22 cellular contexts compared by ENCODE assay signal in the genomic region with DNA sequence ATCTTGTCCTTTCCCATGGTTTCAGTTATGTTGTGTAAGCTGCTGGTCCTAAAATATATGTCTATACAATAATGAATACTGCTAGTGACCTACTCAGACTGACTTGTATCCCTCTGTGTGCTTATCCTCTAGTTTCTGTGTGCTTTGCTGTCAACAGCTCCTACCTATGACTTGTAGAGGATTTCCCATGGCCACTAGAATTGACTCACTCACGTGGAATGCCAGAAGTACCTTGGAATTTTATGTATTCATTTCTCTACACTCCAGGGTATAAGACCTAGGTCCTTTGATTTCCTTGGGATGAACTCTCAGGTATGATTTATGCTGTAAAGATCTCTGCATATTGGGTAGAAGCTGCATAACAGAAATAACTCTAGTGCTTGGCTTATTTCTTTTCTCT.
DNase-seq lines count a peak whose midpoint lies in the region; ATAC-seq and TF ChIP-seq lines count a peak whose summit lies in the region.
"Had no signal": no experiment of that assay in that cellular context is flagged by ENCODE, and none has a peak within 500 bp of the region (broad histone marks: within the 10 kb centered on the region; RNA-seq: fewer than 3 reads in every experiment).

No MANE protein-coding gene starts in this region.

- no peak for TF ChIP-seq RAD21 in HCT116 (IDR thresholded peaks at IDR 0.05; ENCODE audit: low read depth)

- CTCF ChIA-PET in HCT116 (lab: Charles Lee), result no interaction called here

- TF ChIP-seq CTCF in HCT116 (IDR thresholded peaks at IDR 0.05 in 2 of 3, conservative IDR thresholded peaks at IDR 0.05 in 1 of 3; ENCODE audit: borderline replicate concordance in 1 of 3, insufficient read depth in 1 of 3, low read depth in 2 of 3, low read length in 2 of 3), result no peak
- no peak for TF ChIP-seq CTCF in foreskin keratinocyte (conservative IDR thresholded peaks at IDR 0.05)
- TF ChIP-seq CTCF in mesothelial cell of epicardium (IDR thresholded peaks at IDR 0.05; ENCODE audit: unreplicated experiment), result no peak

- H3K9ac ChIP-seq in HCT116 (ENCODE audit: low read length), result no peak overlapping the region

- no peak overlapping the region for H3K4me2 ChIP-seq in HCT116 (ENCODE audit: low read length)

- peaks cover 1% of the 10 kb centered on the region for H3K36me3 Mint-ChIP-seq in mesothelial cell of epicardium
- H3K36me3 Mint-ChIP-seq: activated CD8-positive, alpha-beta memory T cell treated with anti-CD3 and anti-CD28 coated beads, Interleukin-2, amount 10 ng/mL, durations not matched to agents 7 days and 5 days had no signal

- intact Hi-C loops in HCT116 (cut with micrococcal nuclease), result no loop called here

- H3K4me3 Mint-ChIP-seq in mesothelial cell of epicardium, result no peak overlapping the region
- H3K4me3 Mint-ChIP-seq: activated CD8-positive, alpha-beta memory T cell treated with anti-CD3 and anti-CD28 coated beads, Interleukin-2, amount 10 ng/mL, durations not matched to agents 7 days and 5 days; activated T-helper 17 cell treated with anti-CD3 and anti-CD28 coated beads, Interleukin-2, amount 50 U/mL, for 72 hours had no signal

- H2AFZ ChIP-seq in HCT116 (ENCODE audit: low read depth, low read length, poor library complexity, severe bottlenecking), result no peak overlapping the region

- BruUV-seq in HCT116 (replicated peaks; lab: Mats Ljungman, UMichigan), result no TSS peak

- H3K27ac ChIP-seq in HCT116 (ENCODE audit: low read depth, low read length), result no peak overlapping the region
- no peak overlapping the region for H3K27ac ChIP-seq in foreskin keratinocyte
- H3K27ac ChIP-seq in substantia nigra (ENCODE audit: low read depth, low read length, poor library complexity, severe bottlenecking), result no peak overlapping the region
- H3K27ac ChIP-seq: heart left ventricle, lower lobe of right lung, neutrophil, psoas muscle, skin epidermis, tibial artery had no signal

- H3K4me3 ChIP-seq in HCT116 (replicated peaks in 1 of 2; ENCODE audit: low read depth in 1 of 2, low read length in 2 of 2), result no peak overlapping the region
- H3K4me3 ChIP-seq: heart left ventricle, lower lobe of right lung, psoas muscle, skin epidermis, tibial artery had no signal

- no peaks in the 10 kb centered on the region for H3K27me3 Mint-ChIP-seq in mesothelial cell of epicardium (ENCODE audit: low read depth)
- H3K27me3 Mint-ChIP-seq: activated CD8-positive, alpha-beta memory T cell treated with anti-CD3 and anti-CD28 coated beads, Interleukin-2, amount 10 ng/mL, durations not matched to agents 7 days and 5 days; activated T-helper 17 cell treated with anti-CD3 and anti-CD28 coated beads, Interleukin-2, amount 50 U/mL, for 72 hours had no signal

- no peak overlapping the region for H3K27ac Mint-ChIP-seq in mesothelial cell of epicardium
- H3K27ac Mint-ChIP-seq: activated CD8-positive, alpha-beta memory T cell treated with anti-CD3 and anti-CD28 coated beads, Interleukin-2, amount 10 ng/mL, durations not matched to agents 7 days and 5 days; activated T-helper 17 cell treated with anti-CD3 and anti-CD28 coated beads, Interleukin-2, amount 50 U/mL, for 72 hours had no signal

- H3K9me3 ChIP-seq in HCT116 (ENCODE audit: control insufficient read depth in 1 of 2, insufficient read depth in 1 of 2, low read depth in 1 of 2, low read length in 2 of 2), result no peaks in the 10 kb centered on the region
- H3K9me3 ChIP-seq: lower lobe of right lung, neutrophil, psoas muscle, tibial artery had no signal

- peaks cover 4% of the 10 kb centered on the region for H3K4me1 Mint-ChIP-seq in mesothelial cell of epicardium
- H3K4me1 Mint-ChIP-seq: activated CD8-positive, alpha-beta memory T cell treated with anti-CD3 and anti-CD28 coated beads, Interleukin-2, amount 10 ng/mL, durations not matched to agents 7 days and 5 days; activated T-helper 17 cell treated with anti-CD3 and anti-CD28 coated beads, Interleukin-2, amount 50 U/mL, for 72 hours had no signal

- RAD21 ChIA-PET in HCT116 (lab: Charles Lee; ENCODE audit: low non-redundant PET in 1 of 2, low total read pairs in 2 of 2, uncharacterized antibody in 2 of 2, unreplicated experiment in 2 of 2), result no interaction called here

- POLR2A ChIA-PET in HCT116 (lab: Charles Lee), result no interaction called here

- no peak for DNase-seq in HCT116 (ENCODE audit: low read depth, low spot score)
- DNase-seq in amniotic epithelial cell (ENCODE audit: low read depth), result peak; percentile 57
- DNase-seq in foreskin keratinocyte, result peak; percentile 73 to 86
- DNase-seq in substantia nigra (lab: John Stamatoyannopoulos, UW), result no peak
- DNase-seq in mesothelial cell of epicardium (ENCODE audit: low spot score in 2 of 2, unreplicated experiment in 2 of 2), result no peak
- no peak for DNase-seq in cerebellar cortex (ENCODE audit: low spot score)
- DNase-seq: activated CD4-positive, alpha-beta T cell treated with anti-CD3 and anti-CD28 coated beads for 4 hours; activated CD8-positive, alpha-beta memory T cell treated with anti-CD3 and anti-CD28 coated beads, Interleukin-2, amount 10 ng/mL, durations not matched to agents 7 days and 5 days; central memory CD4-positive, alpha-beta T cell; DMS79 treated with DMSO at 0.1 percent for 48 hours; effector CD4-positive, alpha-beta T cell; heart left ventricle; lower lobe of right lung; NCI-H526; psoas muscle; stimulated activated CD4-positive, alpha-beta T cell treated with anti-CD3 and anti-CD28 coated beads, Interleukin-2, amount 100 ng/mL, for 24 hours; stimulated activated naive CD4-positive, alpha-beta T cell; tibial artery had no signal

- ATAC-seq in HCT116 (peak; percentile 44), foreskin keratinocyte (peak; percentile 85), GM21528 (IDR thresholded peaks at IDR 0.05; ENCODE audit: low FRiP score, unreplicated experiment) (no peak)
- ATAC-seq: activated CD8-positive, alpha-beta memory T cell treated with anti-CD3 and anti-CD28 coated beads, Interleukin-2, amount 10 ng/mL, durations not matched to agents 7 days and 5 days; activated T-helper 17 cell treated with anti-CD3 and anti-CD28 coated beads, Interleukin-2, amount 50 U/mL, for 72 hours; heart left ventricle; lower lobe of right lung; psoas muscle had no signal

- H3K9me2 ChIP-seq in HCT116 (ENCODE audit: insufficient read depth), result no peaks in the 10 kb centered on the region

- no peaks in the 10 kb centered on the region for H3K36me3 ChIP-seq in HCT116 (ENCODE audit: control insufficient read depth in 1 of 2, insufficient read depth in 2 of 2, low read length in 2 of 2)
- H3K36me3 ChIP-seq: heart left ventricle, lower lobe of right lung, neutrophil, tibial artery had no signal

- TF ChIP-seq POLR2A in HCT116 (IDR thresholded peaks at IDR 0.05; ENCODE audit: borderline replicate concordance, extremely low read depth, insufficient read depth, insufficient read length), result no peak

- H3K4me1 ChIP-seq in HCT116 (ENCODE audit: control insufficient read depth in 1 of 2, insufficient read depth in 2 of 2, low read length in 2 of 2) (0 out of 4 replicates have a peak, but pooled peaks cover 0 to 4% of the 10 kb centered on the region in 2 experiments), foreskin keratinocyte (no peaks in the 10 kb centered on the region)
- H3K4me1 ChIP-seq: heart left ventricle, lower lobe of right lung, psoas muscle, tibial artery had no signal

- no peaks in the 10 kb centered on the region for H3K27me3 ChIP-seq in HCT116 (ENCODE audit: insufficient read depth, low read length)
- peaks cover 4% of the 10 kb centered on the region for H3K27me3 ChIP-seq in foreskin keratinocyte
- H3K27me3 ChIP-seq: heart left ventricle, neutrophil, tibial artery had no signal

- H4K20me1 ChIP-seq in HCT116 (ENCODE audit: insufficient read depth), result no peaks in the 10 kb centered on the region

- peaks cover 25% of the 10 kb centered on the region for H3K9me3 Mint-ChIP-seq in mesothelial cell of epicardium

- H3K79me2 ChIP-seq in HCT116 (ENCODE audit: insufficient read depth, low read length), result no peaks in the 10 kb centered on the region

TF ChIP-seq in HCT116, 20 proteins besides CTCF, POLR2A, EP300 and RAD21:
- TF ChIP-seq REST (IDR thresholded peaks at IDR 0.05; ENCODE audit: low read depth) (no peak), EZH2 (IDR thresholded peaks at IDR 0.05) (no peak), SIN3A (IDR thresholded peaks at IDR 0.05; ENCODE audit: low read depth) (no peak), ZFX (IDR thresholded peaks at IDR 0.05) (no peak), MAX (IDR thresholded peaks at IDR 0.05) (no peak), YY1 (IDR thresholded peaks at IDR 0.05; ENCODE audit: extremely low read depth, insufficient replicate concordance, low read depth, low read length) (no peak), JUND (IDR thresholded peaks at IDR 0.05) (no peak), ELF1 (IDR thresholded peaks at IDR 0.05; ENCODE audit: borderline replicate concordance, low read depth) (no peak), EZH2phosphoT487 (IDR thresholded peaks at IDR 0.05; ENCODE audit: borderline replicate concordance) (no peak)

Comparison
In these comparisons a context has a peak if more than half of its experiments do, and no peak if none do; other contexts are left out.
1. DNase-seq: peak in amniotic epithelial cell (single experiment) and foreskin keratinocyte (2 of 2); none in HCT116 (single experiment), substantia nigra (0 of 49), mesothelial cell of epicardium (0 of 2) and cerebellar cortex (single experiment).